17 cellular contexts compared by ENCODE assay signal in genomic region chr7:128172151-128172550, GRCh38.
DNase-seq lines count a peak whose midpoint lies in the region; ATAC-seq and TF ChIP-seq lines count a peak whose summit lies in the region.
"Had no signal": no experiment of that assay in that cellular context is flagged by ENCODE, and none has a peak within 500 bp of the region (broad histone marks: within the 10 kb centered on the region; RNA-seq: fewer than 3 reads in every experiment).

No MANE protein-coding gene starts in this region.

- POLR2A ChIA-PET in HEK293 (lab: Yijun Ruan, JAX) = no interaction called here

- H3K36me3 ChIP-seq in HEK293 (ENCODE audit: control insufficient read depth in 2 of 2, insufficient read depth in 1 of 2, low read length in 2 of 2) = no peaks in the 10 kb centered on the region
- H3K36me3 ChIP-seq: brain microvascular endothelial cell had no signal

- CTCF ChIA-PET in HEK293 (lab: Yijun Ruan, JAX) = interaction anchor here (0.6 to 0.7 kb wide), 2 partner anchors 37 to 45 kb away, joined by 3 read pairs; no protein-coding TSS in a partner anchor

- in situ Hi-C loops in ACHN (cut with HindIII; ENCODE audit: low pct_ligation_motif_present, low pct_unique_long_range_greater_than_20kb, low sequenced_read_pairs) = no loop called here

- TF ChIP-seq CTCF in HEK293 (tag by site-specific recombination; IDR thresholded peaks at IDR 0.05) = no peak

- H3K9me3 ChIP-seq in HEK293 (ENCODE audit: control insufficient read depth, insufficient read depth, low read depth, low read length) = no peaks in the 10 kb centered on the region
- H3K9me3 ChIP-seq: Caco-2 had no signal

- no peak overlapping the region for H3K4me3 ChIP-seq in HEK293 (ENCODE audit: low read depth, low read length)

- no peak overlapping the region for H3K27ac ChIP-seq in HEK293 (ENCODE audit: extremely low read depth, low read depth, low read length)
- H3K27ac ChIP-seq: brain microvascular endothelial cell, foreskin keratinocyte had no signal

- no peak for ATAC-seq in HG02759 (IDR thresholded peaks at IDR 0.05; ENCODE audit: unreplicated experiment)
- ATAC-seq: activated CD8-positive, alpha-beta T cell treated with anti-CD3 and anti-CD28 coated beads for 36 hours; activated T-cell treated with anti-CD3 and anti-CD28 coated beads, Interleukin-2, amount 50 U/mL, for 4 hours; foreskin keratinocyte had no signal

- DNase-seq in DMS153 (lab: John Stamatoyannopoulos, UW) (peak; percentile 83), NCI-H2196 treated with DMSO at 0.1 percent for 48 hours (lab: John Stamatoyannopoulos, UW; ENCODE audit: unreplicated experiment) (peak; percentile 24), cerebellar cortex (ENCODE audit: low spot score) (peak; percentile 80), NCI-H187 treated with DMSO at 0.1 percent for 48 hours (lab: John Stamatoyannopoulos, UW) (no peak), ACHN (no peak)
- DNase-seq: activated CD8-positive, alpha-beta T cell treated with anti-CD3 and anti-CD28 coated beads for 36 hours; activated naive CD8-positive, alpha-beta T cell treated with anti-CD3 and anti-CD28 coated beads for 36 hours; activated T-cell treated with anti-CD3 and anti-CD28 coated beads, Interleukin-2, amount 50 U/mL, for 4 hours; brain microvascular endothelial cell; Caco-2; foreskin keratinocyte; Karpas-422; NCI-H2171 treated with DMSO at 0.1 percent for 48 hours; nephron progenitor cell; T-helper 1 cell had no signal

- no peaks in the 10 kb centered on the region for H3K4me1 ChIP-seq in HEK293 (ENCODE audit: control insufficient read depth, insufficient read depth, low read length)
- H3K4me1 ChIP-seq: foreskin keratinocyte had no signal

TF ChIP-seq in HEK293, 187 proteins besides CTCF, POLR2A, EP300 and RAD21:
- TF ChIP-seq ZNF23 (tag by site-specific recombination; IDR thresholded peaks at IDR 0.05; ENCODE audit: borderline replicate concordance) (no peak), ZNF529 (tag by site-specific recombination; IDR thresholded peaks at IDR 0.05; ENCODE audit: insufficient replicate concordance) (no peak), KLF1 (tag by site-specific recombination; IDR thresholded peaks at IDR 0.05) (peak; percentile 57), ZFHX2 (tag by site-specific recombination; conservative IDR thresholded peaks at IDR 0.05) (peak; percentile 27; the same call in 1 of the 2 replicates), GLIS1 (tag by site-specific recombination; IDR thresholded peaks at IDR 0.05) (peak; percentile 26; the same call in 1 of the 2 replicates)

Comparison
In these comparisons a context has a peak if more than half of its experiments do, and no peak if none do; other contexts are left out.
1. DNase-seq: peak in DMS153 (single experiment), NCI-H2196 treated with DMSO at 0.1 percent for 48 hours (single experiment) and cerebellar cortex (single experiment); none in NCI-H187 treated with DMSO at 0.1 percent for 48 hours (single experiment) and ACHN (single experiment).